ENCODE assay signal across 22 cellular contexts in the genomic region with DNA sequence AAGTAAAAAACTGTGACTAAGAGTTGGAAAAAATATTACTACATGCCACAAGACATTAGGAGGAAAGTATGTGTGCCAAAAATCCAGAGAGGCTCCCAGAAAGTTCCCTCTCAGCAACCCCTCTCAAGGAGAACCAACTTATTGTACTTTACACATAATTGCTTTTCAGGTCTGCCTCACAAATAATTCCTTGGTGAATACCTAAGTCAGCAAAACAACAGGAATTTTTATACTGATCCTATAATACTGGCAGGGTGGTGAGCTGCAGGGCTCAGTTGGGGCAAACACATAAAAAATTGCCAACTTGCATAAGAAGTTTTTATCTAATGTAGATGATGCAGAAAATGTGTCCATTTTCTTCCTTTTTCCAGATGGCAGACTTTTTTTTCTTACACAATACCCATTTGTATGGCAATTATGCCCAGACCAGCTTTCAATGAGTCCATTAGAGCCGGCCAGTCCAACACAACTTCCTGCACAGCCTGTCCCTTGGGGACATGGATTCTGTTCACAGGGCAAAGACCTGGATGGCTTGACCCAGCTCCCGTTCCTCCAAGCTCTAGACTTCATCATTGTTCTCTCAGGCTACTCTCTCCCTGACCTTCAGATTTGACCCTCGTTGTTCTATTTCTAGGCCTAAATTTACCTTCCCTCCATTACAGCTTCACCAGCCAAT. TPM values are rescaled to one million over a fixed set of nuclear protein-coding genes. Genes with fewer than 3 reads are reported as not detected.
A peak's percentile ranks its signal among the peaks of the same experiment; 100 is the strongest.
DNase-seq lines count a peak whose midpoint lies in the region; ATAC-seq and TF ChIP-seq lines count a peak whose summit lies in the region.
"Had no signal": no experiment of that assay in that cellular context is flagged by ENCODE, and none has a peak within 500 bp of the region (broad histone marks: within the 10 kb centered on the region; RNA-seq: fewer than 3 reads in every experiment).

No MANE protein-coding gene starts in this region.

- no peaks in the 10 kb centered on the region for H3K9me2 ChIP-seq in MM.1S (replicated peaks; ENCODE audit: insufficient read depth, low read length)

- no peak for ATAC-seq in GM21423 (IDR thresholded peaks at IDR 0.05; ENCODE audit: unreplicated experiment)
- ATAC-seq in activated T-helper 17 cell treated with anti-CD3 and anti-CD28 coated beads, Interleukin-2, amount 50 U/mL, for 72 hours (replicated peaks): no peak
- ATAC-seq: natural killer cell treated with Interleukin-12 subunit alpha and Interleukin-12 subunit beta and Interleukin-15 and Interleukin-18, amount 100 ng/mL, for 72 hours; Panc1; right cardiac atrium; stimulated activated naive CD8-positive, alpha-beta T cell treated with anti-CD3 and anti-CD28 coated beads, Interleukin-15, amount 100 ng/mL, for 72 hours had no signal

- H3K9ac ChIP-seq in MM.1S (ENCODE audit: low read length): peak overlapping the region; percentile 47; the same call in 1 of the 2 replicates
- H3K9ac ChIP-seq in subcutaneous abdominal adipose tissue (ENCODE audit: low read length in 5 of 5): no peak overlapping the region

- no peaks in the 10 kb centered on the region for H3K9me3 Mint-ChIP-seq in activated T-helper 17 cell treated with anti-CD3 and anti-CD28 coated beads, Interleukin-2, amount 50 U/mL, for 72 hours
- H3K9me3 Mint-ChIP-seq: activated T-cell treated with anti-CD3 and anti-CD28 coated beads, Interleukin-2, amount 50 U/mL, for 24 hours; natural killer cell treated with Interleukin-12 subunit alpha and Interleukin-12 subunit beta and Interleukin-15 and Interleukin-18, amount 100 ng/mL, for 72 hours; stimulated activated naive CD8-positive, alpha-beta T cell treated with anti-CD3 and anti-CD28 coated beads, Interleukin-15, amount 100 ng/mL, for 72 hours had no signal

- peak overlapping the region; percentile 65 for H2AFZ ChIP-seq in MM.1S (ENCODE audit: low read length)

- H3K4me2 ChIP-seq in MM.1S (ENCODE audit: low read depth, low read length): peak overlapping the region; percentile 81

- H3K27me3 Mint-ChIP-seq in activated T-helper 17 cell treated with anti-CD3 and anti-CD28 coated beads, Interleukin-2, amount 50 U/mL, for 72 hours: peaks cover 4% of the 10 kb centered on the region
- H3K27me3 Mint-ChIP-seq: activated T-cell treated with anti-CD3 and anti-CD28 coated beads, Interleukin-2, amount 50 U/mL, for 24 hours; natural killer cell treated with Interleukin-12 subunit alpha and Interleukin-12 subunit beta and Interleukin-15 and Interleukin-18, amount 100 ng/mL, for 72 hours; stimulated activated naive CD8-positive, alpha-beta T cell treated with anti-CD3 and anti-CD28 coated beads, Interleukin-15, amount 100 ng/mL, for 72 hours had no signal

- no peaks in the 10 kb centered on the region for H3K9me3 ChIP-seq in MM.1S (replicated peaks; ENCODE audit: insufficient read depth, low read length)
- H3K9me3 ChIP-seq in subcutaneous abdominal adipose tissue (ENCODE audit: control insufficient read depth in 5 of 5, low read length in 5 of 5): no peaks in the 10 kb centered on the region
- H3K9me3 ChIP-seq: adrenal gland, ovary, tibial artery had no signal

- H3K4me1 ChIP-seq in MM.1S (ENCODE audit: low read length): peaks cover 22% of the 10 kb centered on the region
- H3K4me1 ChIP-seq in subcutaneous abdominal adipose tissue (ENCODE audit: control insufficient read depth in 5 of 5, insufficient read depth in 5 of 5, low read length in 5 of 5): peaks cover 3 to 38% (median 20%) of the 10 kb centered on the region in 5 donors
- H3K4me1 ChIP-seq: tibial artery had no signal

- H3K27me3 ChIP-seq in MM.1S (replicated peaks; ENCODE audit: insufficient read depth, low read length) (no peaks in the 10 kb centered on the region), subcutaneous abdominal adipose tissue (ENCODE audit: control insufficient read depth in 5 of 5, insufficient read depth in 4 of 5, low read length in 5 of 5) (no peaks in the 10 kb centered on the region)
- H3K27me3 ChIP-seq: adrenal gland, brain microvascular endothelial cell, ovary, tibial artery had no signal

- no peak overlapping the region for H3K4me3 Mint-ChIP-seq in activated T-helper 17 cell treated with anti-CD3 and anti-CD28 coated beads, Interleukin-2, amount 50 U/mL, for 72 hours
- H3K4me3 Mint-ChIP-seq: activated T-cell treated with anti-CD3 and anti-CD28 coated beads, Interleukin-2, amount 50 U/mL, for 24 hours; natural killer cell treated with Interleukin-12 subunit alpha and Interleukin-12 subunit beta and Interleukin-15 and Interleukin-18, amount 100 ng/mL, for 72 hours; stimulated activated naive CD8-positive, alpha-beta T cell treated with anti-CD3 and anti-CD28 coated beads, Interleukin-15, amount 100 ng/mL, for 72 hours had no signal

- no peak for TF ChIP-seq CTCF in MM.1S (IDR thresholded peaks at IDR 0.05; ENCODE audit: low read length)

- DNase-seq in NCI-H510A treated with DMSO at 0.1 percent for 48 hours (lab: John Stamatoyannopoulos, UW) (peak; percentile 16), NCI-H510A (lab: John Stamatoyannopoulos, UW) (no peak), MM.1S (no peak), medulla oblongata (ENCODE audit: extremely low spot score) (peak; percentile 41), GM19238 (ENCODE audit: insufficient read length, low spot score) (no peak)
- DNase-seq: 8988T; activated naive CD4-positive, alpha-beta T cell; activated T-cell treated with anti-CD3 and anti-CD28 coated beads, Interleukin-2, amount 50 U/mL, for 24 hours; adrenal gland; brain microvascular endothelial cell; effector memory CD4-positive, alpha-beta T cell; foreskin melanocyte; NCI-H1436; ovary; right cardiac atrium; stimulated activated naive CD8-positive, alpha-beta T cell treated with anti-CD3 and anti-CD28 coated beads, Interleukin-15, amount 100 ng/mL, for 72 hours; tibial artery had no signal

- H3K27ac ChIP-seq in MM.1S (ENCODE audit: low read length): peak overlapping the region; percentile 77; the same call in 1 of the 2 replicates
- H3K27ac ChIP-seq in subcutaneous abdominal adipose tissue (ENCODE audit: low read depth, low read length): peak overlapping the region; percentile 59
- H3K27ac ChIP-seq: adrenal gland, brain microvascular endothelial cell, ovary, tibial artery had no signal

- no peak overlapping the region for H3K27ac Mint-ChIP-seq in activated T-helper 17 cell treated with anti-CD3 and anti-CD28 coated beads, Interleukin-2, amount 50 U/mL, for 72 hours
- H3K27ac Mint-ChIP-seq: activated T-cell treated with anti-CD3 and anti-CD28 coated beads, Interleukin-2, amount 50 U/mL, for 24 hours; natural killer cell treated with Interleukin-12 subunit alpha and Interleukin-12 subunit beta and Interleukin-15 and Interleukin-18, amount 100 ng/mL, for 72 hours; stimulated activated naive CD8-positive, alpha-beta T cell treated with anti-CD3 and anti-CD28 coated beads, Interleukin-15, amount 100 ng/mL, for 72 hours had no signal

- no peaks in the 10 kb centered on the region for H4K20me1 ChIP-seq in MM.1S (ENCODE audit: insufficient read depth, low read length)

- H3K4me3 ChIP-seq in MM.1S (ENCODE audit: low read length): peak overlapping the region; percentile 50
- H3K4me3 ChIP-seq in subcutaneous abdominal adipose tissue (ENCODE audit: low read depth in 1 of 5, low read length in 5 of 5): no peak overlapping the region
- H3K4me3 ChIP-seq: adrenal gland, ovary, tibial artery had no signal

- no peaks in the 10 kb centered on the region for H3K36me3 Mint-ChIP-seq in activated T-helper 17 cell treated with anti-CD3 and anti-CD28 coated beads, Interleukin-2, amount 50 U/mL, for 72 hours (ENCODE audit: low read depth)
- H3K36me3 Mint-ChIP-seq: natural killer cell treated with Interleukin-12 subunit alpha and Interleukin-12 subunit beta and Interleukin-15 and Interleukin-18, amount 100 ng/mL, for 72 hours had no signal

- H3K4me1 Mint-ChIP-seq in activated T-helper 17 cell treated with anti-CD3 and anti-CD28 coated beads, Interleukin-2, amount 50 U/mL, for 72 hours: no peaks in the 10 kb centered on the region

- H3K36me3 ChIP-seq in MM.1S (replicated peaks; ENCODE audit: insufficient read depth, low read length): no peaks in the 10 kb centered on the region
- H3K36me3 ChIP-seq in subcutaneous abdominal adipose tissue (ENCODE audit: control insufficient read depth in 5 of 5, insufficient read depth in 5 of 5, low read length in 5 of 5): no peaks in the 10 kb centered on the region
- H3K36me3 ChIP-seq: adrenal gland, brain microvascular endothelial cell, ovary, tibial artery had no signal

- peaks cover 37% of the 10 kb centered on the region for H3K79me2 ChIP-seq in MM.1S (ENCODE audit: low read length)

- peaks cover 15% of the 10 kb centered on the region for H3F3A ChIP-seq in MM.1S (ENCODE audit: insufficient read depth, low read length)

RNA-seq across cellular contexts. Expression of gene MARCHF3, which starts 31.3 kb away (rescaled TPM):
- 1 to 10 TPM; 2.3 to 2.9 TPM for total RNA-seq in activated T-helper 17 cell treated with anti-CD3 and anti-CD28 coated beads, Interleukin-2, amount 50 U/mL, for 72 hours

Comparison
In these comparisons a context has a peak if more than half of its experiments do, and no peak if none do; other contexts are left out.
1. DNase-seq: peak in NCI-H510A treated with DMSO at 0.1 percent for 48 hours (single experiment) and medulla oblongata (single experiment); none in NCI-H510A (single experiment), MM.1S (single experiment) and GM19238 (single experiment).